Comparison of ENCODE assay signal across 13 cellular contexts in genomic region chr2:108634591-108635160, GRCh38.
DNase-seq lines count a peak whose midpoint lies in the region; ATAC-seq and TF ChIP-seq lines count a peak whose summit lies in the region.
"Had no signal": no experiment of that assay in that cellular context is flagged by ENCODE, and none has a peak within 500 bp of the region (broad histone marks: within the 10 kb centered on the region; RNA-seq: fewer than 3 reads in every experiment).

No MANE protein-coding gene starts in this region.

- no peaks in the 10 kb centered on the region for H3K9me3 ChIP-seq in CD4-positive, alpha-beta memory T cell (ENCODE audit: control insufficient read depth in 1 of 2, low read length in 2 of 2)
- H3K9me3 ChIP-seq in Loucy (ENCODE audit: insufficient read depth, low read depth, low read length) (no peaks in the 10 kb centered on the region), neutrophil (no peaks in the 10 kb centered on the region)
- H3K9me3 ChIP-seq: breast epithelium had no signal

- peaks cover 100% of the 10 kb centered on the region for H3K79me2 ChIP-seq in Loucy (ENCODE audit: insufficient read depth, low read length)

- peaks cover 0 to 2% (median 0%) of the 10 kb centered on the region in 8 donors for H3K9me3 Mint-ChIP-seq in CD4-positive, alpha-beta memory T cell
- no peaks in the 10 kb centered on the region for H3K9me3 Mint-ChIP-seq in effector memory CD8-positive, alpha-beta T cell

- no peak overlapping the region for H3K27ac ChIP-seq in CD4-positive, alpha-beta memory T cell (ENCODE audit: low read depth, low read length)
- H3K27ac ChIP-seq in neutrophil, result peak overlapping the region; percentile 84
- H3K27ac ChIP-seq: breast epithelium had no signal

- no peaks in the 10 kb centered on the region for H3F3A ChIP-seq in Loucy (ENCODE audit: low read depth)

- no peaks in the 10 kb centered on the region for H3K27me3 Mint-ChIP-seq in CD4-positive, alpha-beta memory T cell
- no peaks in the 10 kb centered on the region for H3K27me3 Mint-ChIP-seq in effector memory CD8-positive, alpha-beta T cell

- no peak for ATAC-seq in effector memory CD8-positive, alpha-beta T cell (replicated peaks)
- ATAC-seq in GM19463 (IDR thresholded peaks at IDR 0.05; ENCODE audit: unreplicated experiment), result no peak
- no peak for ATAC-seq in GM18909 (IDR thresholded peaks at IDR 0.05; ENCODE audit: poor library complexity, unreplicated experiment)
- ATAC-seq: PC-3 had no signal

- H3K36me3 ChIP-seq in CD4-positive, alpha-beta memory T cell (ENCODE audit: insufficient read depth, low read length), result no peaks in the 10 kb centered on the region
- H3K36me3 ChIP-seq in Loucy (ENCODE audit: insufficient read depth, low read length), result peaks cover 10% of the 10 kb centered on the region; the same call in 1 of the 2 replicates
- H3K36me3 ChIP-seq in neutrophil, result no peaks in the 10 kb centered on the region
- H3K36me3 ChIP-seq: breast epithelium had no signal

- H3K4me1 ChIP-seq in CD4-positive, alpha-beta memory T cell (ENCODE audit: insufficient read depth, low read length), result peaks cover 86% of the 10 kb centered on the region
- H3K4me1 ChIP-seq in Loucy (ENCODE audit: insufficient read depth, low read length, poor library complexity, severe bottlenecking), result peaks cover 71% of the 10 kb centered on the region
- H3K4me1 ChIP-seq in neutrophil (ENCODE audit: control insufficient read depth in 1 of 2, insufficient read depth in 1 of 2, low read depth in 1 of 2, low read length in 1 of 2), result peaks cover 53 to 63% of the 10 kb centered on the region in 2 experiments

- peaks cover 57 to 89% (median 70%) of the 10 kb centered on the region in 4 donors for H3K4me1 Mint-ChIP-seq in CD4-positive, alpha-beta memory T cell
- H3K4me1 Mint-ChIP-seq in effector memory CD8-positive, alpha-beta T cell (ENCODE audit: low read depth in 2 of 2), result peaks cover 25 to 36% of the 10 kb centered on the region in 2 donors

- no peaks in the 10 kb centered on the region for H3K9me2 ChIP-seq in Loucy (replicated peaks; ENCODE audit: low read depth, low read length)

- POLR2A ChIA-PET in CD4-positive, alpha-beta memory T cell (lab: Charles Lee; ENCODE audit: partially characterized antibody), result interaction anchor here (1.0 to 25.2 kb wide), 3 partner anchors 15 to 28 kb away, joined by 3 to 704 read pairs (median 18); no protein-coding TSS in a partner anchor

- H3K4me3 ChIP-seq in CD4-positive, alpha-beta memory T cell (ENCODE audit: low read length in 2 of 2), result no peak overlapping the region
- H3K4me3 ChIP-seq in Loucy (ENCODE audit: low read length, poor library complexity, severe bottlenecking), result peak overlapping the region; percentile 42
- H3K4me3 ChIP-seq in neutrophil (ENCODE audit: low read depth in 1 of 2, low read length in 1 of 2), result no peak overlapping the region
- H3K4me3 ChIP-seq: breast epithelium had no signal

- H2AFZ ChIP-seq in Loucy (ENCODE audit: low read length), result no peak overlapping the region

- H3K27ac Mint-ChIP-seq in CD4-positive, alpha-beta memory T cell, result peak overlapping the region; percentile 23 to 90 (median 73)
- H3K27ac Mint-ChIP-seq in effector memory CD8-positive, alpha-beta T cell, result peak overlapping the region; percentile 10 to 78

- no peak for DNase-seq in CD4-positive, alpha-beta memory T cell
- DNase-seq in effector memory CD8-positive, alpha-beta T cell, result no peak
- no peak for DNase-seq in A172 (ENCODE audit: low spot score)
- DNase-seq: activated CD4-positive, alpha-beta T cell treated with anti-CD3 and anti-CD28 coated beads, Interleukin-2, amount 50 U/mL, for 1 hour; activated gamma-delta T cell; erythroblast; NCI-H1930; PC-3 had no signal

- peak overlapping the region; percentile 94 for H3K4me2 ChIP-seq in Loucy (ENCODE audit: low read depth, low read length, poor library complexity, severe bottlenecking)

- H3K27me3 ChIP-seq in CD4-positive, alpha-beta memory T cell (ENCODE audit: insufficient read depth, low read length), result no peaks in the 10 kb centered on the region
- H3K27me3 ChIP-seq in Loucy (ENCODE audit: insufficient read depth, low read length, poor library complexity, severe bottlenecking) (no peaks in the 10 kb centered on the region), neutrophil (no peaks in the 10 kb centered on the region)
- H3K27me3 ChIP-seq: breast epithelium had no signal

- H3K9ac ChIP-seq in Loucy (ENCODE audit: low read depth, low read length, poor library complexity, severe bottlenecking), result peak overlapping the region; percentile 31

- peak overlapping the region in 3 of 8 donors; percentile 9 to 43 (median 13) for H3K4me3 Mint-ChIP-seq in CD4-positive, alpha-beta memory T cell
- no peak overlapping the region for H3K4me3 Mint-ChIP-seq in effector memory CD8-positive, alpha-beta T cell

- CTCF ChIA-PET in CD4-positive, alpha-beta memory T cell (lab: Charles Lee; ENCODE audit: partially characterized antibody), result interaction anchor here (1.2 to 24.8 kb wide), 7 partner anchors 8 to 39 kb away, joined by 4 to 545 read pairs (median 33); no protein-coding TSS in a partner anchor

- peaks cover 61% of the 10 kb centered on the region for H4K20me1 ChIP-seq in Loucy (ENCODE audit: insufficient read depth, low read length, poor library complexity, severe bottlenecking)

- TF ChIP-seq CTCF in Loucy (conservative IDR thresholded peaks at IDR 0.05; ENCODE audit: low read length) (no peak), neutrophil (IDR thresholded peaks at IDR 0.05) (no peak)

- peaks cover 18 to 35% of the 10 kb centered on the region in 2 donors for H3K36me3 Mint-ChIP-seq in CD4-positive, alpha-beta memory T cell
- H3K36me3 Mint-ChIP-seq in effector memory CD8-positive, alpha-beta T cell (ENCODE audit: insufficient read depth), result peaks cover 7% of the 10 kb centered on the region

- intact Hi-C loops in CD4-positive, alpha-beta memory T cell (cut with micrococcal nuclease), result no loop called here
